Comparison of ENCODE assay signal across 11 cellular contexts in the genomic region with DNA sequence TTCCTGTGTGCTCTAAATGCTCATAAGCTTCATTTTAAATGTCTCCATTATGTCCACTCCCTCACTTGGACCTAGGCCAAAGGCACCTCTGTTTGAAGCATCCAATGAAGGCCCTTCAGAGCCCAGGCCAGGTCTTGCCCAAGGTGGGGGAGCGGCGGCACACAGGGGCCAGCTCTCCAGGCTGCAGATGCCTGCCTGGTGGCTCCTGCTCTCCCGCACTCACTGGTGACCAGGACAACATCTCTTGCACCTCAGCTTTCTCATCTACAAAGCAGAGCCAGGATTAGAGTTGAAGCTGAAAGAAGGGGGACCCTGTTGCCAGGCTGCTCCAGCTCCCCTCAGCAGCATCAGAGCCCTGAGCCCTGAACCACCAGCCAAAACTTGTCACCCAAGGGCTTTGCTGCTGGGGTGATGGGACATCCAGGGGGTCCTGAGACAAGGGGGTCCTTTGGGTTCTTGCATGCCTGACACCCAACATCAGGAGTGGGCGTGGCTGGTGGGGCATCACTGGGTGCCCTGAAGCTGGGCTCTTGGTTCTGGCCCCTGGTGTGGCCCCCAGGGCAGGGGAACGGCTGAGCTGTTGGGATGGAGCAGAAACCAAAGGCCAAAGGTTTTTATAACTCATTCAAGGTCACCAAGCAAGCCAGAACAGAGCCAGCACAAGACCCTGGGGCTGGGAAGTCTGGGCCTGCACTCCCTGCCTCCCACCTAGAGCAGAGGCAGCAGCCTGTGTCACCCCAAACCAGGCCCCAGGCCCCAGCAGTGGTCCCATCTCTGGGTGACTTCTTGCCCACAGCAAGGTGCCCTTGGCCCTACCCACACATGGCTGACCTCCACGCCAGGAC. TPM values are rescaled to one million over a fixed set of nuclear protein-coding genes. Genes with fewer than 3 reads are reported as not detected.
A peak's percentile ranks its signal among the peaks of the same experiment; 100 is the strongest.
DNase-seq lines count a peak whose midpoint lies in the region; ATAC-seq, FAIRE-seq and TF ChIP-seq lines count a peak whose summit lies in the region.
"Had no signal": no experiment of that assay in that cellular context is flagged by ENCODE, and none has a peak within 500 bp of the region (broad histone marks: within the 10 kb centered on the region; RNA-seq: fewer than 3 reads in every experiment).

No MANE protein-coding gene starts in this region.

- H3K9me3 Mint-ChIP-seq in endothelial cell (ENCODE audit: unreplicated experiment), result no peaks in the 10 kb centered on the region

- TF ChIP-seq POLR2A in GM12892 (IDR thresholded peaks at IDR 0.05; ENCODE audit: low read depth, low read length), result no peak

- H3K27me3 Mint-ChIP-seq in endothelial cell (ENCODE audit: unreplicated experiment), result peaks cover 11% of the 10 kb centered on the region

- peaks cover 9% of the 10 kb centered on the region for H3K4me1 Mint-ChIP-seq in endothelial cell (ENCODE audit: unreplicated experiment)

- H3K9me3 ChIP-seq in neuron (ENCODE audit: low read length), result no peaks in the 10 kb centered on the region

- peak overlapping the region; percentile 14 for H3K4me3 Mint-ChIP-seq in endothelial cell (ENCODE audit: unreplicated experiment)

- DNase-seq in BJ (ENCODE audit: low read depth) (no peak), RWPE1 (ENCODE audit: low spot score) (no peak), endothelial cell (ENCODE audit: low spot score) (no peak), GM12892 (ENCODE audit: insufficient read length) (no peak), brain microvascular endothelial cell (no peak), foreskin keratinocyte (no peak)
- DNase-seq in stimulated activated naive CD4-positive, alpha-beta T cell (lab: John Stamatoyannopoulos, UW), result no peak
- DNase-seq: NCI-H2029, PC-3 had no signal

- H3K36me3 Mint-ChIP-seq in endothelial cell (ENCODE audit: low read depth, unreplicated experiment), result peaks cover 4% of the 10 kb centered on the region

- POLR2A ChIA-PET in BJ (lab: Charles Lee), result no interaction called here
- POLR2A ChIA-PET in RWPE1 (lab: Yijun Ruan, JAX; ENCODE audit: low non-redundant PET), result interaction anchor here (0.5 kb wide), 1 partner anchor 89 kb away, joined by 6 read pairs; no protein-coding TSS in a partner anchor

- H3K4me3 ChIP-seq in BJ (ENCODE audit: low read depth, low read length) (peak overlapping the region; percentile 63), neuron (ENCODE audit: low read length) (peak overlapping the region; percentile 76), brain microvascular endothelial cell (ENCODE audit: low read depth, low read length) (no peak overlapping the region)

- in situ Hi-C loops in brain microvascular endothelial cell (cut with HindIII; ENCODE audit: low pct_ligation_motif_present, low sequenced_read_pairs), result no loop called here

- CTCF ChIA-PET in BJ (lab: Yijun Ruan, JAX), result interaction anchor here (0.9 to 1.7 kb wide), 2 partner anchors 114 to 123 kb away, joined by 3 to 4 read pairs; no protein-coding TSS in a partner anchor
- CTCF ChIA-PET in RWPE1 (lab: Yijun Ruan, JAX), result no interaction called here

- FAIRE-seq in GM12892 (lab: Jason Lieb, UNC), result no peak
- FAIRE-seq: endometrium had no signal

- H3K36me3 ChIP-seq in BJ (ENCODE audit: control insufficient read depth, insufficient read depth, low read length) (no peaks in the 10 kb centered on the region), neuron (ENCODE audit: insufficient read depth, low read length) (peaks cover 6% of the 10 kb centered on the region), brain microvascular endothelial cell (replicated peaks) (no peaks in the 10 kb centered on the region)

- no peak overlapping the region for H2AFZ ChIP-seq in neuron (ENCODE audit: low read depth, low read length)

- H3K27ac ChIP-seq in RWPE1 (peak overlapping the region; percentile 35), brain microvascular endothelial cell (no peak overlapping the region), foreskin keratinocyte (no peak overlapping the region)

- H3K27me3 ChIP-seq in BJ (ENCODE audit: control insufficient read depth, insufficient read depth, low read length), result no peaks in the 10 kb centered on the region
- H3K27me3 ChIP-seq in neuron (ENCODE audit: insufficient read depth, low read length), result no peaks in the 10 kb centered on the region
- no peaks in the 10 kb centered on the region for H3K27me3 ChIP-seq in brain microvascular endothelial cell (replicated peaks)
- no peaks in the 10 kb centered on the region for H3K27me3 ChIP-seq in foreskin keratinocyte

- H3K27ac Mint-ChIP-seq in endothelial cell (ENCODE audit: unreplicated experiment), result no peak overlapping the region

- ATAC-seq in foreskin keratinocyte, result no peak
- ATAC-seq: PC-3 had no signal

- TF ChIP-seq CTCF in BJ (IDR thresholded peaks at IDR 0.05; ENCODE audit: insufficient read depth, low read depth, low read length) (no peak), RWPE1 (conservative IDR thresholded peaks at IDR 0.05; ENCODE audit: low read depth) (no peak), endothelial cell (IDR thresholded peaks at IDR 0.05; ENCODE audit: unreplicated experiment) (no peak), brain microvascular endothelial cell (IDR thresholded peaks at IDR 0.05; ENCODE audit: low read depth, low read length, missing control alignments) (no peak), foreskin keratinocyte (conservative IDR thresholded peaks at IDR 0.05) (no peak)

- peaks cover 8% of the 10 kb centered on the region for H3K4me1 ChIP-seq in neuron (ENCODE audit: insufficient read depth, low read length)
- peaks cover 4% of the 10 kb centered on the region for H3K4me1 ChIP-seq in foreskin keratinocyte

RNA-seq across cellular contexts. Expression of gene NACAD, which starts 1.2 kb away (rescaled TPM):
- polyA plus RNA-seq in BJ (2011; rRNA removed), result 0.36 and 0.54 TPM in 2 replicates
- polyA minus RNA-seq in BJ (2011; rRNA and poly(A)+ RNA removed), result 0.81 and 3.1 TPM in 2 replicates
- total RNA-seq in endothelial cell (ENCODE audit: unreplicated experiment), result 3.5 TPM
- 0.59 TPM for polyA plus RNA-seq in GM12892 (2012; ENCODE audit: missing spikeins)
- 4.4 and 5.3 TPM in 2 replicates for total RNA-seq in foreskin keratinocyte
- 3.4 and 3.8 TPM in 2 replicates for polyA plus RNA-seq in foreskin keratinocyte

RNA-seq across cellular contexts. Expression of gene TBRG4, which starts 24.0 kb away (rescaled TPM):
- polyA plus RNA-seq in BJ (2011; rRNA removed) (55.0 and 75.5 TPM in 2 replicates), foreskin keratinocyte (74.5 and 87.0 TPM in 2 replicates)
- polyA minus RNA-seq in BJ (2011; rRNA and poly(A)+ RNA removed), result 67.3 and 96.3 TPM in 2 replicates
- total RNA-seq in endothelial cell (ENCODE audit: unreplicated experiment) (48.1 TPM), foreskin keratinocyte (87.5 and 93.6 TPM in 2 replicates)
- polyA plus RNA-seq in GM12892 (2012; ENCODE audit: missing spikeins), result 69.9 TPM
